In the genomic region with DNA sequence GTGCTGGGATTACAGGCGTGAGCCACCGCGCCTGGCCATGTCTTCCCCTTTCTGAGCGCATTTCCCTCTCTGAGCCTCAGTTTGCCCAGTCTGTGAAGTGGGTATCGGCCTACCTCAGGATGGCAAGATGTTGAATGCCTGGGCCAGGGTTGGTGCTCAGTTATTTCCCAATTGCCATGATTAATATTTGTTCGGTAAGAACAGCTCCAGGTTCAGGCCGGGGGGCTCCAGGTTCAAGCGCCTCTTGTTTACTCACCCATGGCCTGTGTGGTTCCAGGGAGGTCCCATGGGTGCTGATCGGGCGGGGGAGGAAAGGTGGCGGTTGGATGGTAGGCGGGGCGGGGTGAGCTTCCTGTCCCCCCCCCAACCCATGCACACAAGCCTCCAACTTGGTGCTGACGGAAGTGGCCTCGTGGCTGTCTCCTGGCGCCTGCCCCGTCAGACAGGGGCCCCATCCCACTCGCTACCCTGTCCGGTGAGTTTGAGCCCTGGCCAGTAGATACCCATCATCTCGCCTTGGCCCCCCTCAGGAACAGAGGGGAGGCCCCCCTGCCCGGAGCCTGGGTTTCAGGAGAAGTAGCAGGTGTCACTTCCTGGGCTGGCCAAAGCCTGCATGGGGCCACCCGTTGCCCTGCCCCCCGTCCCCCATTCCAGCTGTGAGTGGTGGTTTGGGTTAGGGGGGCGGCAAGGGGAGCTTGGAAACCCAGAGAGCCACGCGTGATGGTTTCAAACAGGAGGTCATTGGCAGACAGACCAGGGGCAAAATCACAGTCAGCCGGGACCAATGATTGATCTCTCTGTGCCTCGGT, we compare ENCODE assay signal across 8 cellular contexts. TPM values are rescaled to one million over a fixed set of nuclear protein-coding genes. Genes with fewer than 3 reads are reported as not detected.
DNase-seq lines count a peak whose midpoint lies in the region; ATAC-seq and TF ChIP-seq lines count a peak whose summit lies in the region.

A gene with protein sequence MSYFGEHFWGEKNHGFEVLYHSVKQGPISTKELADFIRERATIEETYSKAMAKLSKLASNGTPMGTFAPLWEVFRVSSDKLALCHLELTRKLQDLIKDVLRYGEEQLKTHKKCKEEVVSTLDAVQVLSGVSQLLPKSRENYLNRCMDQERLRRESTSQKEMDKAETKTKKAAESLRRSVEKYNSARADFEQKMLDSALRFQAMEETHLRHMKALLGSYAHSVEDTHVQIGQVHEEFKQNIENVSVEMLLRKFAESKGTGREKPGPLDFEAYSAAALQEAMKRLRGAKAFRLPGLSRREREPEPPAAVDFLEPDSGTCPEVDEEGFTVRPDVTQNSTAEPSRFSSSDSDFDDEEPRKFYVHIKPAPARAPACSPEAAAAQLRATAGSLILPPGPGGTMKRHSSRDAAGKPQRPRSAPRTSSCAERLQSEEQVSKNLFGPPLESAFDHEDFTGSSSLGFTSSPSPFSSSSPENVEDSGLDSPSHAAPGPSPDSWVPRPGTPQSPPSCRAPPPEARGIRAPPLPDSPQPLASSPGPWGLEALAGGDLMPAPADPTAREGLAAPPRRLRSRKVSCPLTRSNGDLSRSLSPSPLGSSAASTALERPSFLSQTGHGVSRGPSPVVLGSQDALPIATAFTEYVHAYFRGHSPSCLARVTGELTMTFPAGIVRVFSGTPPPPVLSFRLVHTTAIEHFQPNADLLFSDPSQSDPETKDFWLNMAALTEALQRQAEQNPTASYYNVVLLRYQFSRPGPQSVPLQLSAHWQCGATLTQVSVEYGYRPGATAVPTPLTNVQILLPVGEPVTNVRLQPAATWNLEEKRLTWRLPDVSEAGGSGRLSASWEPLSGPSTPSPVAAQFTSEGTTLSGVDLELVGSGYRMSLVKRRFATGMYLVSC (plus strand): TSS at position 375 of the 809 bp plus-strand sequence. CDS start 3,688 bp downstream, outside the sequence.

- H3K4me3 ChIP-seq in WERI-Rb-1 (ENCODE audit: low read depth, low read length): no peak within 1 kb of the TSS

- no peaks in the 10 kb centered on the region for H3K9me3 ChIP-seq in WERI-Rb-1 (ENCODE audit: severe bottlenecking)

- DNase-seq in MV-4-11 (lab: John Stamatoyannopoulos, UW) (peak; percentile 84), Right ventricle myocardium superior (peak; percentile 68), WERI-Rb-1 (no peak)
- DNase-seq in activated CD8-positive, alpha-beta memory T cell treated with anti-CD3 and anti-CD28 coated beads, Interleukin-2, amount 50 U/mL, for 1 hour (ENCODE audit: extremely low read depth): peak; percentile 73
- DNase-seq in stimulated activated CD4-positive, alpha-beta T cell treated with anti-CD3 and anti-CD28 coated beads, TNF-alpha, amount 100 ng/mL, for 48 hours (ENCODE audit: low read depth in 3 of 3): peak; percentile 64 to 86 (median 75)

- intact Hi-C loops in Right ventricle myocardium superior (cut with DNase I): no loop called here

- H3K36me3 ChIP-seq in WERI-Rb-1: no peaks in the 10 kb centered on the region

- H3K27me3 ChIP-seq in WERI-Rb-1 (ENCODE audit: insufficient read depth, low read depth, severe bottlenecking): no peaks in the 10 kb centered on the region

- ATAC-seq in GM19023 (IDR thresholded peaks at IDR 0.05; ENCODE audit: unreplicated experiment): peak; percentile 38
- ATAC-seq in Right ventricle myocardium superior (ENCODE audit: poor library complexity): no peak
- ATAC-seq in GM18520 (IDR thresholded peaks at IDR 0.05; ENCODE audit: unreplicated experiment): no peak
- no peak for ATAC-seq in GM19455 (IDR thresholded peaks at IDR 0.05; ENCODE audit: unreplicated experiment)

- no peak for TF ChIP-seq CTCF in WERI-Rb-1 (IDR thresholded peaks at IDR 0.05; ENCODE audit: low read depth, low read length)

- no peak within 1 kb of the TSS for H3K27ac ChIP-seq in WERI-Rb-1

RNA-seq across cellular contexts. Expression of the gene that starts here (rescaled TPM):
- 0.75 TPM for total RNA-seq in Right ventricle myocardium superior

Comparison
In these comparisons a context has a peak if more than half of its experiments do, and no peak if none do; other contexts are left out.
1. Peak in DNase-seq in Right ventricle myocardium superior; RNA of the gene not detected or under 1 TPM.